Comparison of ENCODE assay signal across 25 cellular contexts in the genomic region with DNA sequence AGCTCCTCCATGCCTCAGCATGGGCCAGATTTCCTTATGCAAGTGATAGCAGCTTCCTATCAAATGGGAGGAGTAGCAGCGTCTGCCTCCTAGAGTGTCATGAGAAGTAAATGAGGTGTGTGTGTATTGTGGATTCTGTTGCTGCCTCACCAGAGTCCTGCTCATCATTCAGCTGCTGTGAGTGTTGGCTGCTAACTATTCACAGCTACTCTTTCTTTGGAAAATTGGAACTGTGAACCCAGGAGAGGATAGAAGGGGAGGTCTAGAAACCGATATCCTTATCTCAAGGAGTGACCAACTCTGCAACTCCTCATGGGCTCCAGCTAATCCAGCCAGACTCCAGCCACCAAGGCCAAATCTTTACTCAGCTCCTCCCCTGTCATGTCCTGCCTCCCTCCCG.
"Had no signal": no experiment of that assay in that cellular context is flagged by ENCODE, and none has a peak within 500 bp of the region (broad histone marks: within the 10 kb centered on the region; RNA-seq: fewer than 3 reads in every experiment).

No MANE protein-coding gene starts in this region.

- H3K4me3 ChIP-seq: dorsolateral prefrontal cortex, lung, neural progenitor cell, ovary, right lobe of liver, smooth muscle cell, vagina had no signal

- H3K4me1 Mint-ChIP-seq: neural progenitor cell had no signal

- H3K36me3 Mint-ChIP-seq: neural progenitor cell, WTC11 had no signal

- DNase-seq: activated CD4-positive, alpha-beta T cell treated with anti-CD3 and anti-CD28 coated beads for 48 hours; activated CD8-positive, alpha-beta T cell treated with anti-CD3 and anti-CD28 coated beads for 36 hours; activated naive CD4-positive, alpha-beta T cell treated with Interleukin-2 at 50 U/mL for 16 hours; activated naive CD8-positive, alpha-beta T cell treated with anti-CD3 and anti-CD28 coated beads, Interleukin-2, amount 50 U/mL, for 24 hours; activated T-cell treated with anti-CD3 and anti-CD28 coated beads, Interleukin-2, amount 50 U/mL, for 1 hour; aorta; brain microvascular endothelial cell; central memory CD4-positive, alpha-beta T cell; dorsolateral prefrontal cortex; foreskin melanocyte; hypothalamus; midbrain; ovary; right lobe of liver; stimulated activated CD8-positive, alpha-beta memory T cell treated with anti-CD3 and anti-CD28 coated beads, Interleukin-4, amount 100 ng/mL, for 48 hours; stimulated activated naive CD4-positive, alpha-beta T cell; substantia nigra; SW 1271; trophoblast cell had no signal

- H3K36me3 ChIP-seq: brain microvascular endothelial cell, neural progenitor cell, ovary, right lobe of liver, vagina had no signal

- H3K27ac ChIP-seq: brain microvascular endothelial cell, dorsolateral prefrontal cortex, neural progenitor cell, ovary, right lobe of liver, vagina had no signal

- ATAC-seq: right lobe of liver, WTC11 had no signal

- H3K4me3 Mint-ChIP-seq: activated CD8-positive, alpha-beta T cell treated with anti-CD3 and anti-CD28 coated beads for 36 hours; activated naive CD8-positive, alpha-beta T cell treated with anti-CD3 and anti-CD28 coated beads, Interleukin-2, amount 50 U/mL, for 24 hours; neural progenitor cell; WTC11 had no signal

- H3K9me3 ChIP-seq: ovary, right lobe of liver, vagina had no signal

- H3K9me3 Mint-ChIP-seq: activated naive CD8-positive, alpha-beta T cell treated with anti-CD3 and anti-CD28 coated beads, Interleukin-2, amount 50 U/mL, for 24 hours; WTC11 had no signal

- H3K27ac Mint-ChIP-seq: activated CD8-positive, alpha-beta T cell treated with anti-CD3 and anti-CD28 coated beads for 36 hours; activated naive CD8-positive, alpha-beta T cell treated with anti-CD3 and anti-CD28 coated beads, Interleukin-2, amount 50 U/mL, for 24 hours; activated T-helper 2 cell treated with anti-CD3 and anti-CD28 coated beads, Interferon-gamma antibody, Interleukin-2, Interleukin-4, amounts not matched to agents 10 μg/mL and 5 μg/mL and 100 μg/mL, durations not matched to agents 14 hours and 24 hours and 36 hours; neural progenitor cell; WTC11 had no signal

- H3K27me3 ChIP-seq: brain microvascular endothelial cell, dorsolateral prefrontal cortex, neural progenitor cell, ovary, right lobe of liver, vagina had no signal

- H3K4me1 ChIP-seq: neural progenitor cell, right lobe of liver, vagina had no signal
